22 cellular contexts compared by ENCODE assay signal in the genomic region with DNA sequence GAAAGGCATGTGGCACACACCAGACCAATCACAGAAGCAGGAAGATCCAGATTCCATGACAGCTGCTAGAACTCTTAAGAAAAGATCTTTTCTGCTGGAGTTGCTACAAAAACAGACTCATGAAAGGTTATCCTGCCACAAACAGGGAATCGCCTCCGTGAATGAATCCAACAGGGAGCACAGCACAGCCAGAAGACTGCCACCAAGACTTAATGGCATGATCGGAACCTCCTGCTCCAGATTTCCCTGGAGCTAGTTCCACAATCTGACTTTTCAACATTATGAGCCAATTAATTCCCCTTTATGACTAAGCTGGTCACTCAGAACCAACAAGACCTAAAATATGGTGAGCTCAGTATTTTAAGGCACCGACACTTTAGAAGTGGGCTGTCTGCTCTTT.
A peak's percentile ranks its signal among the peaks of the same experiment; 100 is the strongest.
DNase-seq lines count a peak whose midpoint lies in the region; ATAC-seq and TF ChIP-seq lines count a peak whose summit lies in the region.
"Had no signal": no experiment of that assay in that cellular context is flagged by ENCODE, and none has a peak within 500 bp of the region (broad histone marks: within the 10 kb centered on the region; RNA-seq: fewer than 3 reads in every experiment).

No MANE protein-coding gene starts in this region.

- CTCF ChIA-PET in activated CD8-positive, alpha-beta T cell treated with anti-CD3 and anti-CD28 coated beads for 36 hours (lab: Charles Lee) = interaction anchor here (1.2 to 1.5 kb wide), 2 partner anchors 18 to 235 kb away, joined by 3 read pairs; no protein-coding TSS in a partner anchor
- CTCF ChIA-PET in activated CD8-positive, alpha-beta T cell treated with anti-CD3 and anti-CD28 coated beads, Interleukin-2, amount 10 ng/mL, durations not matched to agents 7 days and 5 days (lab: Charles Lee) = no interaction called here
- CTCF ChIA-PET in CD4-positive, alpha-beta memory T cell (lab: Charles Lee; ENCODE audit: partially characterized antibody) = interaction anchor here (0.6 to 1.2 kb wide), 2 partner anchors 9 to 347 kb away, joined by 4 read pairs; no protein-coding TSS in a partner anchor

- H3K4me3 Mint-ChIP-seq in activated CD8-positive, alpha-beta T cell treated with anti-CD3 and anti-CD28 coated beads for 36 hours = no peak overlapping the region
- no peak overlapping the region for H3K4me3 Mint-ChIP-seq in activated CD8-positive, alpha-beta T cell treated with anti-CD3 and anti-CD28 coated beads, Interleukin-2, amount 10 ng/mL, durations not matched to agents 7 days and 5 days
- H3K4me3 Mint-ChIP-seq in CD4-positive, alpha-beta memory T cell = peak overlapping the region in 1 of 8 donors; percentile 6
- H3K4me3 Mint-ChIP-seq in activated naive CD8-positive, alpha-beta T cell treated with anti-CD3 and anti-CD28 coated beads, Interleukin-2, amount 50 U/mL, for 24 hours = no peak overlapping the region
- peak overlapping the region in 2 of 10 donors; percentile 22 to 33 for H3K4me3 Mint-ChIP-seq in naive thymus-derived CD8-positive, alpha-beta T cell
- H3K4me3 Mint-ChIP-seq: HFFc6 had no signal

- POLR2A ChIA-PET in activated CD8-positive, alpha-beta T cell treated with anti-CD3 and anti-CD28 coated beads for 36 hours (lab: Charles Lee) = interaction anchor here (0.6 to 1.3 kb wide), 3 partner anchors 8 to 21 kb away, joined by 3 to 5 read pairs (median 3); no protein-coding TSS in a partner anchor
- POLR2A ChIA-PET in activated CD8-positive, alpha-beta T cell treated with anti-CD3 and anti-CD28 coated beads, Interleukin-2, amount 10 ng/mL, durations not matched to agents 7 days and 5 days (lab: Charles Lee) = no interaction called here
- POLR2A ChIA-PET in CD4-positive, alpha-beta memory T cell (lab: Charles Lee; ENCODE audit: partially characterized antibody) = interaction anchor here (1.9 kb wide), 1 partner anchor 9 kb away, joined by 6 read pairs; no protein-coding TSS in a partner anchor
- POLR2A ChIA-PET in naive thymus-derived CD8-positive, alpha-beta T cell (lab: Charles Lee) = interaction anchor here (0.7 to 1.3 kb wide), 2 partner anchors 15 to 22 kb away, joined by 3 read pairs; no protein-coding TSS in a partner anchor

- intact Hi-C loops in activated CD8-positive, alpha-beta T cell treated with anti-CD3 and anti-CD28 coated beads for 36 hours (cut with micrococcal nuclease) = no loop called here
- intact Hi-C loops in CD4-positive, alpha-beta memory T cell (cut with micrococcal nuclease) = no loop called here

- peaks cover 26% of the 10 kb centered on the region for H3K4me1 ChIP-seq in CD4-positive, alpha-beta memory T cell (ENCODE audit: insufficient read depth, low read length)

- H3K36me3 ChIP-seq in CD4-positive, alpha-beta memory T cell (ENCODE audit: insufficient read depth, low read length) = no peaks in the 10 kb centered on the region

- no peak for ATAC-seq in activated CD8-positive, alpha-beta T cell treated with anti-CD3 and anti-CD28 coated beads for 36 hours
- ATAC-seq in activated CD8-positive, alpha-beta T cell treated with anti-CD3 and anti-CD28 coated beads, Interleukin-2, amount 10 ng/mL, durations not matched to agents 7 days and 5 days = no peak
- no peak for ATAC-seq in activated naive CD8-positive, alpha-beta T cell treated with anti-CD3 and anti-CD28 coated beads, Interleukin-2, amount 50 U/mL, for 24 hours
- no peak for ATAC-seq in naive thymus-derived CD8-positive, alpha-beta T cell

- H3K27ac Mint-ChIP-seq in activated CD8-positive, alpha-beta T cell treated with anti-CD3 and anti-CD28 coated beads for 36 hours = peak overlapping the region; percentile 26
- H3K27ac Mint-ChIP-seq in activated CD8-positive, alpha-beta T cell treated with anti-CD3 and anti-CD28 coated beads, Interleukin-2, amount 10 ng/mL, durations not matched to agents 7 days and 5 days = no peak overlapping the region
- peak overlapping the region in 4 of 7 donors; percentile 25 to 56 (median 45) for H3K27ac Mint-ChIP-seq in CD4-positive, alpha-beta memory T cell
- peak overlapping the region; percentile 78 for H3K27ac Mint-ChIP-seq in activated naive CD8-positive, alpha-beta T cell treated with anti-CD3 and anti-CD28 coated beads, Interleukin-2, amount 50 U/mL, for 24 hours
- H3K27ac Mint-ChIP-seq in naive thymus-derived CD8-positive, alpha-beta T cell = peak overlapping the region in 8 of 10 donors; percentile 6 to 94 (median 66)
- H3K27ac Mint-ChIP-seq: HFFc6 had no signal

- H3K36me3 Mint-ChIP-seq in activated CD8-positive, alpha-beta T cell treated with anti-CD3 and anti-CD28 coated beads for 36 hours (ENCODE audit: low read depth) = peaks cover 16% of the 10 kb centered on the region
- H3K36me3 Mint-ChIP-seq in activated CD8-positive, alpha-beta T cell treated with anti-CD3 and anti-CD28 coated beads, Interleukin-2, amount 10 ng/mL, durations not matched to agents 7 days and 5 days (ENCODE audit: low read depth) = no peaks in the 10 kb centered on the region
- peaks cover 29 to 35% of the 10 kb centered on the region in 2 donors for H3K36me3 Mint-ChIP-seq in CD4-positive, alpha-beta memory T cell
- peaks cover 20% of the 10 kb centered on the region for H3K36me3 Mint-ChIP-seq in activated naive CD8-positive, alpha-beta T cell treated with anti-CD3 and anti-CD28 coated beads, Interleukin-2, amount 50 U/mL, for 24 hours (ENCODE audit: low read depth)
- peaks cover 0 to 42% (median 15%) of the 10 kb centered on the region in 3 donors for H3K36me3 Mint-ChIP-seq in naive thymus-derived CD8-positive, alpha-beta T cell

- H3K4me3 ChIP-seq in CD4-positive, alpha-beta memory T cell (ENCODE audit: low read length in 2 of 2) = no peak overlapping the region

- TF ChIP-seq CTCF in activated CD8-positive, alpha-beta T cell treated with anti-CD3 and anti-CD28 coated beads for 36 hours (IDR thresholded peaks at IDR 0.05) = no peak

- H3K9me3 ChIP-seq in CD4-positive, alpha-beta memory T cell (ENCODE audit: control insufficient read depth in 1 of 2, low read length in 2 of 2) = no peaks in the 10 kb centered on the region

- H3K9me3 Mint-ChIP-seq in activated CD8-positive, alpha-beta T cell treated with anti-CD3 and anti-CD28 coated beads for 36 hours = no peaks in the 10 kb centered on the region
- H3K9me3 Mint-ChIP-seq in activated CD8-positive, alpha-beta T cell treated with anti-CD3 and anti-CD28 coated beads, Interleukin-2, amount 10 ng/mL, durations not matched to agents 7 days and 5 days (ENCODE audit: insufficient read depth) = no peaks in the 10 kb centered on the region
- no peaks in the 10 kb centered on the region for H3K9me3 Mint-ChIP-seq in CD4-positive, alpha-beta memory T cell
- no peaks in the 10 kb centered on the region for H3K9me3 Mint-ChIP-seq in activated naive CD8-positive, alpha-beta T cell treated with anti-CD3 and anti-CD28 coated beads, Interleukin-2, amount 50 U/mL, for 24 hours
- no peaks in the 10 kb centered on the region for H3K9me3 Mint-ChIP-seq in naive thymus-derived CD8-positive, alpha-beta T cell
- H3K9me3 Mint-ChIP-seq: HFFc6 had no signal

- no peak overlapping the region for H3K27ac ChIP-seq in CD4-positive, alpha-beta memory T cell (ENCODE audit: low read depth, low read length)
- H3K27ac ChIP-seq: 22Rv1 had no signal

- no peaks in the 10 kb centered on the region for H3K27me3 Mint-ChIP-seq in activated CD8-positive, alpha-beta T cell treated with anti-CD3 and anti-CD28 coated beads for 36 hours
- no peaks in the 10 kb centered on the region for H3K27me3 Mint-ChIP-seq in activated CD8-positive, alpha-beta T cell treated with anti-CD3 and anti-CD28 coated beads, Interleukin-2, amount 10 ng/mL, durations not matched to agents 7 days and 5 days (ENCODE audit: low read depth)
- no peaks in the 10 kb centered on the region for H3K27me3 Mint-ChIP-seq in CD4-positive, alpha-beta memory T cell
- H3K27me3 Mint-ChIP-seq in activated naive CD8-positive, alpha-beta T cell treated with anti-CD3 and anti-CD28 coated beads, Interleukin-2, amount 50 U/mL, for 24 hours = no peaks in the 10 kb centered on the region
- no peaks in the 10 kb centered on the region for H3K27me3 Mint-ChIP-seq in naive thymus-derived CD8-positive, alpha-beta T cell

- peaks cover 61% of the 10 kb centered on the region for H3K4me1 Mint-ChIP-seq in activated CD8-positive, alpha-beta T cell treated with anti-CD3 and anti-CD28 coated beads for 36 hours (ENCODE audit: low read depth)
- H3K4me1 Mint-ChIP-seq in activated CD8-positive, alpha-beta T cell treated with anti-CD3 and anti-CD28 coated beads, Interleukin-2, amount 10 ng/mL, durations not matched to agents 7 days and 5 days (ENCODE audit: low read depth) = peaks cover 23% of the 10 kb centered on the region
- H3K4me1 Mint-ChIP-seq in CD4-positive, alpha-beta memory T cell = peaks cover 37 to 67% (median 54%) of the 10 kb centered on the region in 4 donors
- H3K4me1 Mint-ChIP-seq in activated naive CD8-positive, alpha-beta T cell treated with anti-CD3 and anti-CD28 coated beads, Interleukin-2, amount 50 U/mL, for 24 hours = peaks cover 77% of the 10 kb centered on the region
- H3K4me1 Mint-ChIP-seq in naive thymus-derived CD8-positive, alpha-beta T cell = peaks cover 31 to 79% (median 70%) of the 10 kb centered on the region in 4 donors

- no peaks in the 10 kb centered on the region for H3K27me3 ChIP-seq in CD4-positive, alpha-beta memory T cell (ENCODE audit: insufficient read depth, low read length)

- DNase-seq in activated CD8-positive, alpha-beta T cell treated with anti-CD3 and anti-CD28 coated beads for 36 hours = no peak
- no peak for DNase-seq in activated CD8-positive, alpha-beta T cell treated with anti-CD3 and anti-CD28 coated beads, Interleukin-2, amount 10 ng/mL, durations not matched to agents 7 days and 5 days
- no peak for DNase-seq in CD4-positive, alpha-beta memory T cell
- no peak for DNase-seq in activated naive CD8-positive, alpha-beta T cell treated with anti-CD3 and anti-CD28 coated beads, Interleukin-2, amount 50 U/mL, for 24 hours
- DNase-seq in naive thymus-derived CD8-positive, alpha-beta T cell = no peak
- no peak for DNase-seq in activated CD4-positive, alpha-beta T cell treated with anti-CD3 and anti-CD28 coated beads for 48 hours
- DNase-seq in occipital lobe (lab: John Stamatoyannopoulos, UW) = no peak
- DNase-seq in DMS53 treated with DMSO at 0.1 percent for 48 hours (lab: John Stamatoyannopoulos, UW; ENCODE audit: unreplicated experiment) = no peak
- DNase-seq: AML-193, Calu3, DMS53, HFFc6, KG1, MV-4-11, NCI-H1417, NCI-H187 treated with DMSO at 0.1 percent for 48 hours, NCI-H2227 treated with DMSO at 0.1 percent for 48 hours, NCI-H510A treated with DMSO at 0.1 percent for 48 hours, NCI-H774, OCI-M1, SIG-M5 had no signal
